In genomic region chr3:123658118-123658859, GRCh38 we compare ENCODE assay signal across 11 cellular contexts.
DNase-seq lines count a peak whose midpoint lies in the region; ATAC-seq and TF ChIP-seq lines count a peak whose summit lies in the region.
"Had no signal": no experiment of that assay in that cellular context is flagged by ENCODE, and none has a peak within 500 bp of the region (broad histone marks: within the 10 kb centered on the region; RNA-seq: fewer than 3 reads in every experiment).

No MANE protein-coding gene starts in this region.

- intact Hi-C loops in left ventricle myocardium inferior (cut with micrococcal nuclease) = no loop called here

- no peak overlapping the region for H3K27ac Mint-ChIP-seq in T-cell

- H3K36me3 ChIP-seq in left ventricle myocardium inferior = no peaks in the 10 kb centered on the region
- peaks cover 0 to 4% (median 0%) of the 10 kb centered on the region in 3 donors for H3K36me3 ChIP-seq in skeletal muscle tissue (ENCODE audit: control insufficient read depth in 3 of 3, insufficient read depth in 3 of 3, low read length in 3 of 3)

- peaks cover 87% of the 10 kb centered on the region for H3K4me1 ChIP-seq in left ventricle myocardium inferior
- peaks cover 40 to 61% (median 49%) of the 10 kb centered on the region in 3 donors for H3K4me1 ChIP-seq in skeletal muscle tissue (ENCODE audit: control insufficient read depth in 3 of 3, insufficient read depth in 3 of 3, low read length in 3 of 3)

- DNase-seq in GM03348 (ENCODE audit: low spot score) = peak; percentile 64
- peak; percentile 69 for DNase-seq in astrocyte of the spinal cord (ENCODE audit: low read depth, low spot score)
- DNase-seq in left ventricle myocardium inferior = peak; percentile 48
- DNase-seq in DMS53 (lab: John Stamatoyannopoulos, UW) = no peak
- DNase-seq in activated CD4-positive, alpha-beta T cell treated with anti-CD3 and anti-CD28 coated beads for 4 hours = no peak
- DNase-seq in T-cell = no peak
- DNase-seq: NCI-H2081; stimulated activated naive CD8-positive, alpha-beta T cell treated with anti-CD3 and anti-CD28 coated beads, Interleukin-15, Interleukin-2, amounts not matched to agents 100 U/mL and 50 U/mL, for 24 hours had no signal

- POLR2A ChIA-PET in T-cell (lab: Charles Lee) = no interaction called here

- in situ Hi-C loops in astrocyte of the spinal cord (cut with HindIII; ENCODE audit: low sequenced_read_pairs) = no loop called here

- H3K27me3 ChIP-seq in left ventricle myocardium inferior (ENCODE audit: low read depth) (no peaks in the 10 kb centered on the region), skeletal muscle tissue (ENCODE audit: control insufficient read depth in 3 of 3, insufficient read depth in 3 of 3, low read length in 3 of 3) (no peaks in the 10 kb centered on the region)

- H3K4me3 Mint-ChIP-seq in T-cell = no peak overlapping the region

- H3K36me3 Mint-ChIP-seq in T-cell = peaks cover 4% of the 10 kb centered on the region

- no peaks in the 10 kb centered on the region for H3K4me1 Mint-ChIP-seq in T-cell

- ATAC-seq in T-cell (replicated peaks in 1 of 4) (no peak), HG02970 (IDR thresholded peaks at IDR 0.05; ENCODE audit: low FRiP score, unreplicated experiment) (no peak)
- ATAC-seq: stimulated activated naive CD8-positive, alpha-beta T cell treated with anti-CD3 and anti-CD28 coated beads, Interleukin-15, Interleukin-2, amounts not matched to agents 100 U/mL and 50 U/mL, for 24 hours had no signal

- H3K4me3 ChIP-seq in astrocyte of the spinal cord (ENCODE audit: low read depth, low read length) (no peak overlapping the region), left ventricle myocardium inferior (no peak overlapping the region), skeletal muscle tissue (ENCODE audit: low read length in 3 of 3) (no peak overlapping the region)
- H3K4me3 ChIP-seq: SK-N-MC had no signal

- H3K9ac ChIP-seq in skeletal muscle tissue (ENCODE audit: low read depth in 1 of 3, low read length in 3 of 3) = no peak overlapping the region

- H3K9me3 ChIP-seq in left ventricle myocardium inferior (replicated peaks) (no peaks in the 10 kb centered on the region), skeletal muscle tissue (ENCODE audit: control insufficient read depth in 3 of 3, low read length in 3 of 3) (no peaks in the 10 kb centered on the region)

- H3K9me3 Mint-ChIP-seq in T-cell = peaks cover 0 to 9% (median 6%) of the 10 kb centered on the region in 3 donors

- H3K27ac ChIP-seq in left ventricle myocardium inferior (replicated peaks) (peak overlapping the region; percentile 76), skeletal muscle tissue (ENCODE audit: low read depth, low read length) (peak overlapping the region; percentile 25)
- H3K27ac ChIP-seq: SK-N-MC had no signal

- TF ChIP-seq CTCF in astrocyte of the spinal cord (IDR thresholded peaks at IDR 0.05; ENCODE audit: low read depth, low read length) = no peak
- TF ChIP-seq CTCF in left ventricle myocardium inferior (IDR thresholded peaks at IDR 0.05; ENCODE audit: borderline replicate concordance) = no peak

- H3K27me3 Mint-ChIP-seq in T-cell = peaks cover 8 to 14% of the 10 kb centered on the region in 2 donors

- CTCF ChIA-PET in T-cell (lab: Charles Lee) = no interaction called here

Comparison
In these comparisons a context has a peak if more than half of its experiments do, and no peak if none do; other contexts are left out.
1. DNase-seq: peak in GM03348 (single experiment), astrocyte of the spinal cord (single experiment) and left ventricle myocardium inferior (single experiment); none in DMS53 (single experiment), activated CD4-positive, alpha-beta T cell treated with anti-CD3 and anti-CD28 coated beads for 4 hours (0 of 2) and T-cell (0 of 34).